ENCODE assay signal across 17 cellular contexts in genomic region chr5:34826347-34826746, GRCh38.
"Had no signal": no experiment of that assay in that cellular context is flagged by ENCODE, and none has a peak within 500 bp of the region (broad histone marks: within the 10 kb centered on the region; RNA-seq: fewer than 3 reads in every experiment).

No MANE protein-coding gene starts in this region.

- H3K4me3 Mint-ChIP-seq: activated T-helper 17 cell treated with anti-CD3 and anti-CD28 coated beads, Interleukin-2, amount 50 U/mL, for 72 hours; memory B cell; T-cell had no signal

- H3K27me3 ChIP-seq: heart right ventricle, left lung, right lobe of liver had no signal

- H3K9me3 ChIP-seq: heart right ventricle, left lung, right lobe of liver, SK-N-SH, thoracic aorta had no signal

- H3K9me3 Mint-ChIP-seq: activated T-helper 17 cell treated with anti-CD3 and anti-CD28 coated beads, Interleukin-2, amount 50 U/mL, for 72 hours; memory B cell; T-cell had no signal

- H3K27ac ChIP-seq: epithelial cell of prostate, heart right ventricle, left lung, right lobe of liver, thoracic aorta had no signal

- H3K4me3 ChIP-seq: heart right ventricle, left lung, right lobe of liver, thoracic aorta had no signal

- H3K4me1 Mint-ChIP-seq: activated T-helper 17 cell treated with anti-CD3 and anti-CD28 coated beads, Interleukin-2, amount 50 U/mL, for 72 hours; T-cell had no signal

- H3K27ac Mint-ChIP-seq: activated T-helper 17 cell treated with anti-CD3 and anti-CD28 coated beads, Interleukin-2, amount 50 U/mL, for 72 hours; memory B cell; T-cell had no signal

- H3K4me1 ChIP-seq: heart right ventricle, right lobe of liver had no signal

- DNase-seq: activated CD4-positive, alpha-beta T cell treated with anti-CD3 and anti-CD28 coated beads, Interleukin-2, amount 50 U/mL, for 4 hours; activated CD4-positive, CD25-positive, alpha-beta regulatory T cell treated with anti-CD3 and anti-CD28 coated beads, Interleukin-2, amount 50 U/mL, for 72 hours; activated naive CD4-positive, alpha-beta T cell treated with Interleukin-2 at 50 U/mL for 16 hours; aorta; cortex of kidney; effector CD8-positive, alpha-beta T cell; heart right ventricle; left lung; right lobe of liver; SK-N-SH; stimulated activated CD4-positive, alpha-beta T cell treated with anti-CD3 and anti-CD28 coated beads, Interleukin-2, amount 100 ng/mL, for 24 hours; T-cell; T1000 had no signal

- H3K36me3 Mint-ChIP-seq: memory B cell, T-cell had no signal

- H3K27me3 Mint-ChIP-seq: activated T-helper 17 cell treated with anti-CD3 and anti-CD28 coated beads, Interleukin-2, amount 50 U/mL, for 72 hours had no signal
